ENCODE assay signal across 8 cellular contexts in the genomic region with DNA sequence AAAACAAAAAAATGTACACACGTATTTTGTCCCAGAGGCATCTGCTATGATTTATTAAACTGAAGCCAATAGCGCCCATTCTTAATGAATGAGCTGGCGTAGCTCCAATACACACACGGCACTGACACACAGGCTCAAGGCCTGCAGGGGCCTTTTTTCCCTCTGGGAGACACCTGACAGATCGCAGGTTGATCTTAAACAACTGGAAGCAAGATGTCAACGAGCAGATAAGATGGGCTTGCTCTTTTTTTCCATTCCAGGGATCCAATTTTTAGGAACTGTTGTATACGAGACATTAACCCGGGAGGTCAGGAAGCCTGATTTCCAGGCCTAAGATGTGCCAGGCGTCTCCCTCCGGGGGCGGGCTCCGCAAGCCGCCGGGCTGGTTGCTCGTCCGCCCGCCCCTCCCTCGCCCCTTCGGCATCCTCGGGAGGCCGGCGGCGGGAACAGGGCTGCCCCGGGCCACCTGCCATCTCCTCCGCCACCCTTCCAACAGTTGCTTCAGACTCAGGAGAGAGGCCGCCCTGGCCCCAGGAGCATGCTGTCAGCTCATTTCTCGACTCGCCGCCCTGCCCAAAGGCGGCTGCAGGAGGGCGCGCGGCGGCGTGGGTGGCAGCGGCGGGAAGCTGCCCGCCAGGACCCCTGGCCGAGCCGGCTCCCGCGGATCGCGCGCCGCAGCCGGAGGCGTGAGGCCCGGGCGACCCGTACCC.
A peak's percentile ranks its signal among the peaks of the same experiment; 100 is the strongest.
DNase-seq lines count a peak whose midpoint lies in the region; ATAC-seq and TF ChIP-seq lines count a peak whose summit lies in the region.

No MANE protein-coding gene starts in this region.

- H3K27me3 Mint-ChIP-seq in dendritic cell treated with granulocyte-macrophage colony-stimulating factor and Interleukin-4, amounts not matched to agents 40 ng/mL and 50 ng/mL, for 4 days = no peaks in the 10 kb centered on the region

- H3K9me3 Mint-ChIP-seq in dendritic cell treated with granulocyte-macrophage colony-stimulating factor and Interleukin-4, amounts not matched to agents 40 ng/mL and 50 ng/mL, for 4 days = no peaks in the 10 kb centered on the region

- H3K4me3 ChIP-seq in WI38 (ENCODE audit: low read depth, low read length) = peak overlapping the region; percentile 92

- H3K4me3 Mint-ChIP-seq in dendritic cell treated with granulocyte-macrophage colony-stimulating factor and Interleukin-4, amounts not matched to agents 40 ng/mL and 50 ng/mL, for 4 days = peak overlapping the region; percentile 83

- H3K36me3 Mint-ChIP-seq in dendritic cell treated with granulocyte-macrophage colony-stimulating factor and Interleukin-4, amounts not matched to agents 40 ng/mL and 50 ng/mL, for 4 days (ENCODE audit: low read depth) = peaks cover 44% of the 10 kb centered on the region

- H3K27ac Mint-ChIP-seq in dendritic cell treated with granulocyte-macrophage colony-stimulating factor and Interleukin-4, amounts not matched to agents 40 ng/mL and 50 ng/mL, for 4 days = peak overlapping the region; percentile 86

- TF ChIP-seq CTCF in WI38 (IDR thresholded peaks at IDR 0.05; ENCODE audit: low read depth, low read length) = no peak

- peak; percentile 5 for DNase-seq in NCI-H1436 treated with DMSO at 0.1 percent for 48 hours (lab: John Stamatoyannopoulos, UW)
- DNase-seq in medulla oblongata (ENCODE audit: extremely low spot score) = peak; percentile 41
- peak; percentile 14 for DNase-seq in stimulated activated CD8-positive, alpha-beta memory T cell treated with anti-CD3 and anti-CD28 coated beads, Interleukin-4, amount 100 ng/mL, for 24 hours (ENCODE audit: low read depth)
- no peak for DNase-seq in GDM1 (lab: John Stamatoyannopoulos, UW)

- peak; percentile 12 for ATAC-seq in GM18498 (IDR thresholded peaks at IDR 0.05; ENCODE audit: unreplicated experiment)
- peak; percentile 5 for ATAC-seq in HG02678 (IDR thresholded peaks at IDR 0.05; ENCODE audit: unreplicated experiment)

- intact Hi-C loops in dendritic cell treated with granulocyte-macrophage colony-stimulating factor and Interleukin-4, amounts not matched to agents 40 ng/mL and 50 ng/mL, for 4 days (cut with micrococcal nuclease) = loop anchor here (2.0 to 5.0 kb wide), 3 partner anchors 61 to 359 kb away; partner anchors contain the start of genes EXOC8, GNPAT and SPRTN

- peaks cover 31% of the 10 kb centered on the region for H3K4me1 Mint-ChIP-seq in dendritic cell treated with granulocyte-macrophage colony-stimulating factor and Interleukin-4, amounts not matched to agents 40 ng/mL and 50 ng/mL, for 4 days (ENCODE audit: low read depth)
